Comparison of ENCODE assay signal across 8 cellular contexts in the genomic region with DNA sequence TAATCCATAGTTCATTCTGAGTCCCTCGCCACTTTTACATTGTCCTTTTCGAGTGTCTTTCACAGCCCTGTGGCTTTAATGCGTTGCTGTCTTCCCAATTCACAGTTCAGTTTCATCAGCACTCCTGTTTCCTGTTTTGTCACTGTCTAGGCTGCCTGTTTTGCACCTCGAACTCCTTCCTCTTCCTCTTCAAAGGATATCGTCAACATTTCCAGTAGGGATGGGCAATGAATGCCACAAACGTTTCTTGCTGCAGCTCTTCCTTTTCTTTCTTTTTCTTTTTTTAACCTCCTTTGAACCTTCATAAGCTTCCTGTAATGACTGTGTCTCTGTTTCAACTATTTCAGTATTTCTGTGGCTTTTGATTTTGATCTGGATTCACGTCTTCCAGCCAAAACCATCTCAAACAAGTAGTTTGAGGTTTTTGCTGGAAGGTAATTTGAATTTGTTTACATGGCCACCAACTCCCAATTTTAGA.
A peak's percentile ranks its signal among the peaks of the same experiment; 100 is the strongest.
DNase-seq lines count a peak whose midpoint lies in the region; ATAC-seq and TF ChIP-seq lines count a peak whose summit lies in the region.

No MANE protein-coding gene starts in this region.

- TF ChIP-seq CTCF in Peyer's patch (IDR thresholded peaks at IDR 0.05), result no peak
- TF ChIP-seq CTCF in upper lobe of right lung (IDR thresholded peaks at IDR 0.05), result no peak

- H3K9me3 ChIP-seq in Peyer's patch, result no peaks in the 10 kb centered on the region
- H3K9me3 ChIP-seq in upper lobe of right lung, result no peaks in the 10 kb centered on the region

- no peak for TF ChIP-seq POLR2A in Peyer's patch (IDR thresholded peaks at IDR 0.05)

- DNase-seq in stimulated activated CD4-positive, alpha-beta T cell treated with anti-CD3 and anti-CD28 coated beads, Interleukin-1b, Interleukin-23, amount 100 ng/mL, for 48 hours, result peak; percentile 2
- no peak for DNase-seq in stimulated activated CD4-positive, alpha-beta T cell treated with anti-CD3 and anti-CD28 coated beads, Interleukin-4, amount 100 ng/mL, for 1 hour
- no peak for DNase-seq in Peyer's patch
- peak; percentile 49 for DNase-seq in fibroblast of peridontal ligament (ENCODE audit: extremely low read depth)
- no peak for DNase-seq in upper lobe of right lung
- DNase-seq in NCI-H1048 (lab: John Stamatoyannopoulos, UW), result no peak
- DNase-seq in NCI-H345 treated with DMSO at 0.1 percent for 48 hours (lab: John Stamatoyannopoulos, UW; ENCODE audit: unreplicated experiment), result no peak

- peak; percentile 78 for ATAC-seq in upper lobe of right lung
- no peak for ATAC-seq in HG03175 (IDR thresholded peaks at IDR 0.05; ENCODE audit: unreplicated experiment)

- H3K4me3 ChIP-seq in Peyer's patch (no peak overlapping the region), upper lobe of right lung (no peak overlapping the region)

- H3K27me3 ChIP-seq in Peyer's patch (no peaks in the 10 kb centered on the region), upper lobe of right lung (no peaks in the 10 kb centered on the region)

- H3K36me3 ChIP-seq in Peyer's patch (no peaks in the 10 kb centered on the region), upper lobe of right lung (no peaks in the 10 kb centered on the region)

- intact Hi-C loops in upper lobe of right lung (cut with DNase I), result no loop called here

- H3K4me1 ChIP-seq in Peyer's patch, result peaks cover 0 to 8% (median 2%) of the 10 kb centered on the region in 4 donors
- peaks cover 18% of the 10 kb centered on the region for H3K4me1 ChIP-seq in upper lobe of right lung

- H3K27ac ChIP-seq in Peyer's patch, result peak overlapping the region in 3 of 4 donors; percentile 6 to 33 (median 8)
- peak overlapping the region; percentile 5 for H3K27ac ChIP-seq in upper lobe of right lung

Comparison
In these comparisons a context has a peak if more than half of its experiments do, and no peak if none do; other contexts are left out.
1. DNase-seq: peak in stimulated activated CD4-positive, alpha-beta T cell treated with anti-CD3 and anti-CD28 coated beads, Interleukin-1b, Interleukin-23, amount 100 ng/mL, for 48 hours (single experiment) and fibroblast of peridontal ligament (single experiment); none in stimulated activated CD4-positive, alpha-beta T cell treated with anti-CD3 and anti-CD28 coated beads, Interleukin-4, amount 100 ng/mL, for 1 hour (single experiment), Peyer's patch (0 of 3), upper lobe of right lung (single experiment), NCI-H1048 (single experiment) and NCI-H345 treated with DMSO at 0.1 percent for 48 hours (single experiment).